Comparison of ENCODE assay signal across 15 cellular contexts in the genomic region with DNA sequence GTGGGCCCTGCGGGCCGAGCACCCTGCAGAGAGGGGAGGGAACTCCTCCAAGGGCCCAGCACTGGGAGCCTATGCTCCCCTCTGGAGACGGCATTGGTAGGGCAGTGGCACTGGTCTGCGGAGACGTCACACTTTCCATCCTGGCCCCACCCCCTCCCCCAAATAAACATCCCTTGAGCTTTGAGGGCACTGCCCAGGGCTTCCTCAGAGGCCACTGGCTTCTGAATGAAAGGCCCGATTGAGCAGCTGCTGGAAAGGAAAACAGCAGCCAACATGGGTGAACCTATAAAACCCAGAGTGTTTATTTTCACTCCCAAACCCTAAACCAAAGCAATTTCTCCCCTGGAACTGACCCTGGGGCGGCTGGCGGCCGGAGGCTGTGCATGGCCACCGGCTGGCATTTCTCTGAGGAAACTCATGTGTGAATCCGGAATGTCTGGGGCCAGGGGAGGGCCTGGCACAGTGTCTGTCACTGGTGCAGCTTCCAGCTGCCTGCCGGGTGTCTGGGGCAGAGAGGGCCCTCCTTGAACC.
DNase-seq lines count a peak whose midpoint lies in the region; TF ChIP-seq lines count a peak whose summit lies in the region.
"Had no signal": no experiment of that assay in that cellular context is flagged by ENCODE, and none has a peak within 500 bp of the region (broad histone marks: within the 10 kb centered on the region; RNA-seq: fewer than 3 reads in every experiment).

No MANE protein-coding gene starts in this region.

- peaks cover 4% of the 10 kb centered on the region for H3K9me3 Mint-ChIP-seq in glutamatergic neuron (ENCODE audit: unreplicated experiment)
- H3K9me3 Mint-ChIP-seq: neural progenitor cell had no signal

- H3K27me3 ChIP-seq in layer of hippocampus (ENCODE audit: control insufficient read depth, insufficient read depth, low read length): no peaks in the 10 kb centered on the region
- H3K27me3 ChIP-seq in prostate gland (replicated peaks; ENCODE audit: insufficient read depth): no peaks in the 10 kb centered on the region
- H3K27me3 ChIP-seq: neural progenitor cell had no signal

- no peak for TF ChIP-seq CTCF in glutamatergic neuron (IDR thresholded peaks at IDR 0.05; ENCODE audit: partially characterized antibody, unreplicated experiment)
- no peak for TF ChIP-seq CTCF in prostate gland (IDR thresholded peaks at IDR 0.05)

- H3K27ac ChIP-seq in caudate nucleus (ENCODE audit: low read depth, low read length): peak overlapping the region; percentile 93
- H3K27ac ChIP-seq in layer of hippocampus (ENCODE audit: low read depth, low read length): peak overlapping the region; percentile 86
- no peak overlapping the region for H3K27ac ChIP-seq in prostate gland
- H3K27ac ChIP-seq: neural progenitor cell had no signal

- no peaks in the 10 kb centered on the region for H3K9me3 ChIP-seq in prostate gland

- intact Hi-C loops in prostate gland (cut with DNase I): no loop called here

- H3K27ac Mint-ChIP-seq in glutamatergic neuron (ENCODE audit: unreplicated experiment): no peak overlapping the region
- H3K27ac Mint-ChIP-seq: activated CD8-positive, alpha-beta T cell treated with anti-CD3 and anti-CD28 coated beads, Interleukin-2, amount 10 ng/mL, durations not matched to agents 7 days and 5 days; neural progenitor cell had no signal

- peaks cover 4% of the 10 kb centered on the region for H3K27me3 Mint-ChIP-seq in glutamatergic neuron (ENCODE audit: unreplicated experiment)

- H3K36me3 ChIP-seq in prostate gland: no peaks in the 10 kb centered on the region
- H3K36me3 ChIP-seq: neural progenitor cell had no signal

- no peak for TF ChIP-seq POLR2A in prostate gland (IDR thresholded peaks at IDR 0.05)

- H3K4me3 ChIP-seq in prostate gland: no peak overlapping the region
- H3K4me3 ChIP-seq: neural progenitor cell had no signal

- no peak overlapping the region for H3K4me3 Mint-ChIP-seq in glutamatergic neuron (ENCODE audit: unreplicated experiment)
- H3K4me3 Mint-ChIP-seq: activated CD8-positive, alpha-beta T cell treated with anti-CD3 and anti-CD28 coated beads, Interleukin-2, amount 10 ng/mL, durations not matched to agents 7 days and 5 days; brain; neural progenitor cell had no signal

- DNase-seq in H4 (ENCODE audit: low spot score) (peak; percentile 72), caudate nucleus (lab: John Stamatoyannopoulos, UW) (peak in 52 of 61 donors; percentile 2 to 82 (median 54)), renal cortical epithelial cell (ENCODE audit: low read depth) (peak; percentile 2), glutamatergic neuron (no peak), HT-29 (ENCODE audit: low spot score) (no peak), prostate gland (ENCODE audit: low spot score) (no peak), NAMALWA (ENCODE audit: low spot score) (no peak)
- DNase-seq: activated CD8-positive, alpha-beta T cell treated with anti-CD3 and anti-CD28 coated beads, Interleukin-2, amount 10 ng/mL, durations not matched to agents 7 days and 5 days; activated effector memory CD4-positive, alpha-beta T cell treated with anti-CD3 and anti-CD28 coated beads, Interleukin-2, amount 50 U/mL, for 16 hours; AML-193; NCI-H2107; NK-92 treated with Interleukin-12 subunit alpha and Interleukin-12 subunit beta, amount 100 ng/mL, for 24 hours had no signal

- H3K4me1 ChIP-seq in prostate gland (replicated peaks): no peaks in the 10 kb centered on the region

- 31% methylated on average over 12 of the region's 12 CpGs for WGBS in prostate gland

- peaks cover 5% of the 10 kb centered on the region for H3K36me3 Mint-ChIP-seq in glutamatergic neuron (ENCODE audit: unreplicated experiment)
- H3K36me3 Mint-ChIP-seq: brain, neural progenitor cell had no signal

- H3K4me1 Mint-ChIP-seq in glutamatergic neuron (ENCODE audit: low read depth, unreplicated experiment): peaks cover 39% of the 10 kb centered on the region

Comparison
In these comparisons a context has a peak if more than half of its experiments do, and no peak if none do; other contexts are left out.
1. DNase-seq: peak in H4 (single experiment), caudate nucleus (52 of 61) and renal cortical epithelial cell (single experiment); none in glutamatergic neuron (single experiment), HT-29 (single experiment), prostate gland (single experiment) and NAMALWA (single experiment).
2. H3K27ac ChIP-seq: peak in caudate nucleus (single experiment) and layer of hippocampus (single experiment); none in prostate gland (0 of 2).